Comparison of ENCODE assay signal across 9 cellular contexts in the genomic region with DNA sequence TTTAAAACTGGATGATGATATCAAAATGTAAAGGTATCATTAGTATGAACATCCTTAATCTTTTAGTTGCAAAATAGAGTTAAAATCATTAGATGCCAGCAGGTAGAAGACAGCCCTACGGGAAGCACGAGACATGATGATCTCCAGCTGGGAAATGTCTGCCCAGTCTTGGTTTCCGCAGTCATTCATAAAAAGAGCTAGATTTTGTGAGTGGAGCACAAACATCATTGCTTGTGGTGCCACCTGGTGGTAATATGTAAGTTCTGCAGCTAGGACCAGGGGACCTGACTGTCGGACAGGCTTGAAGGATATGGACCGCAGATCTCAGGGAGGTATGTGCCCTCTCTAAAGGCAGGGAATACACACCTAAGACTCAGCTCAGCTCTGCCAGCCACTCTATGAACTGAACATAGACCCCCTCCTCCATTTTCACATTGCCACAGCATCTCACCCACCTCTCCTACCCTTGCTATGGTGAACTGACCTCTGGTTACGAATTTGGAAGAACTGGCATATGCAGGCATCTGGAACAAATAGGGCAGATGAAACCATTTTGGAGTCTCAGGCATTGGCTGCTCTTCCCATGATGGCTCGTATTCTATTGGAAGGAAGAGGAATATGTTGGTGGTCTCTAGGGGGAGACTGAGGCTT. TPM values are rescaled to one million over a fixed set of nuclear protein-coding genes. Genes with fewer than 3 reads are reported as not detected.
DNase-seq lines count a peak whose midpoint lies in the region; ATAC-seq and TF ChIP-seq lines count a peak whose summit lies in the region.
"Had no signal": no experiment of that assay in that cellular context is flagged by ENCODE, and none has a peak within 500 bp of the region (broad histone marks: within the 10 kb centered on the region; RNA-seq: fewer than 3 reads in every experiment).

No MANE protein-coding gene starts in this region.

- POLR2A ChIA-PET in CD8-positive, alpha-beta T cell (lab: Charles Lee), result interaction anchor here (0.7 to 13.0 kb wide), 14 partner anchors 8 to 178 kb away, joined by 3 to 312 read pairs (median 6); partner anchors contain the start of gene FCMR

- no peaks in the 10 kb centered on the region for H3K9me3 ChIP-seq in CD8-positive, alpha-beta T cell (ENCODE audit: low read length)
- H3K9me3 ChIP-seq in ascending aorta (no peaks in the 10 kb centered on the region), right atrium auricular region (no peaks in the 10 kb centered on the region)

- H3K36me3 Mint-ChIP-seq in CD8-positive, alpha-beta T cell, result peaks cover 90% of the 10 kb centered on the region

- no peaks in the 10 kb centered on the region for H3K9me3 Mint-ChIP-seq in CD8-positive, alpha-beta T cell

- H3K27ac ChIP-seq in CD8-positive, alpha-beta T cell (ENCODE audit: low read depth, low read length), result no peak overlapping the region
- no peak overlapping the region for H3K27ac ChIP-seq in ascending aorta
- no peak overlapping the region for H3K27ac ChIP-seq in right atrium auricular region
- H3K27ac ChIP-seq: SK-N-MC had no signal

- peak; percentile 88 for TF ChIP-seq CTCF in CD8-positive, alpha-beta T cell (IDR thresholded peaks at IDR 0.05)
- TF ChIP-seq CTCF in ascending aorta (IDR thresholded peaks at IDR 0.05) (peak; percentile 72 to 82 (median 78)), right atrium auricular region (IDR thresholded peaks at IDR 0.05) (peak; percentile 61 to 89)

- no peak overlapping the region for H3K4me3 ChIP-seq in CD8-positive, alpha-beta T cell (ENCODE audit: low read depth, low read length)
- H3K4me3 ChIP-seq in ascending aorta (no peak overlapping the region), right atrium auricular region (no peak overlapping the region)
- H3K4me3 ChIP-seq: SK-N-MC had no signal

- peaks cover 94% of the 10 kb centered on the region for H3K4me1 ChIP-seq in CD8-positive, alpha-beta T cell (ENCODE audit: insufficient read depth, low read length)
- H3K4me1 ChIP-seq in ascending aorta (peaks cover 0 to 10% of the 10 kb centered on the region in 2 donors), right atrium auricular region (peaks cover 0 to 14% of the 10 kb centered on the region in 2 donors)

- peak overlapping the region; percentile 97 for H3K27ac Mint-ChIP-seq in CD8-positive, alpha-beta T cell

- CTCF ChIA-PET in CD8-positive, alpha-beta T cell (lab: Charles Lee), result interaction anchor here (0.6 to 13.1 kb wide), 54 partner anchors 9 to 283 kb away, joined by 3 to 395 read pairs (median 6); partner anchors contain the start of genes FCMR, IL20 and IL24

- H3K4me3 Mint-ChIP-seq in CD8-positive, alpha-beta T cell, result peak overlapping the region; percentile 69

- intact Hi-C loops in CD8-positive, alpha-beta T cell (cut with DNase I, micrococcal nuclease), result loop anchor here (1.0 to 5.0 kb wide), 8 partner anchors 11 to 305 kb away; partner anchors contain the start of gene IL20 (in 2 of the 2)
- intact Hi-C loops in ascending aorta (cut with DNase I), result loop anchor here (1.0 to 10.0 kb wide), 6 partner anchors 142 to 435 kb away; partner anchors contain the start of genes DYRK3, EIF2D, PFKFB2 and YOD1

- H3K36me3 ChIP-seq in CD8-positive, alpha-beta T cell (ENCODE audit: insufficient read depth, low read length), result peaks cover 58% of the 10 kb centered on the region
- H3K36me3 ChIP-seq in ascending aorta, result no peaks in the 10 kb centered on the region
- H3K36me3 ChIP-seq in right atrium auricular region, result no peaks in the 10 kb centered on the region

- peaks cover 91% of the 10 kb centered on the region for H3K4me1 Mint-ChIP-seq in CD8-positive, alpha-beta T cell (ENCODE audit: low read depth)

- no peaks in the 10 kb centered on the region for H3K27me3 ChIP-seq in CD8-positive, alpha-beta T cell (ENCODE audit: insufficient read depth, low read length)
- H3K27me3 ChIP-seq in ascending aorta, result peaks cover 10% of the 10 kb centered on the region
- H3K27me3 ChIP-seq in right atrium auricular region, result no peaks in the 10 kb centered on the region

- no peaks in the 10 kb centered on the region for H3K27me3 Mint-ChIP-seq in CD8-positive, alpha-beta T cell (ENCODE audit: low read depth)

- peak in 5 of 7 experiments; percentile 37 to 75 (median 65) for DNase-seq in CD8-positive, alpha-beta T cell
- DNase-seq in NCI-H1694 (lab: John Stamatoyannopoulos, UW), result peak; percentile 93
- peak; percentile 74 for DNase-seq in SW480 (ENCODE audit: low spot score)
- DNase-seq in ascending aorta (ENCODE audit: low spot score in 2 of 2), result peak in 1 of 2 donors; percentile 79
- DNase-seq in right atrium auricular region (ENCODE audit: low spot score), result peak; percentile 82
- DNase-seq in renal cortical epithelial cell (ENCODE audit: low read depth), result peak; percentile 69

- peak; percentile 48 for ATAC-seq in CD8-positive, alpha-beta T cell
- ATAC-seq in GM21576 (IDR thresholded peaks at IDR 0.05; ENCODE audit: unreplicated experiment) (peak; percentile 44), HG03039 (IDR thresholded peaks at IDR 0.05; ENCODE audit: unreplicated experiment) (no peak)

RNA-seq across cellular contexts. Expression of gene FCMR, which starts 9.2 kb away (rescaled TPM):
- 100 to 1,000 TPM; 119 to 133 TPM for total RNA-seq in CD8-positive, alpha-beta T cell
- 1.3 TPM for total RNA-seq in ascending aorta
- total RNA-seq in right atrium auricular region, result 1 to 10 TPM; 1.3 to 5.0 TPM
- 0.05 TPM in 1 of 2 replicates, not detected in the other for total RNA-seq in renal cortical epithelial cell

RNA-seq across cellular contexts. Expression of gene IL24, which starts 15.3 kb away (rescaled TPM):
- not detected for total RNA-seq in CD8-positive, alpha-beta T cell
- total RNA-seq in ascending aorta (not detected), right atrium auricular region (1 to 10 TPM in 1 of 2 donors, not detected in 1; 1.1 TPM), renal cortical epithelial cell (not detected in 2 replicates)

RNA-seq across cellular contexts. Expression of gene PIGR, which starts 33.7 kb away (rescaled TPM):
- total RNA-seq in CD8-positive, alpha-beta T cell, result not detected
- total RNA-seq in ascending aorta (0.53 TPM), right atrium auricular region (not detected), renal cortical epithelial cell (3.8 and 15.7 TPM in 2 replicates)

RNA-seq across cellular contexts. Expression of gene IL20, which starts 47.1 kb away (rescaled TPM):
- total RNA-seq in CD8-positive, alpha-beta T cell, result not detected
- not detected for total RNA-seq in ascending aorta
- total RNA-seq in right atrium auricular region, result under 1 TPM in 1 of 2 donors, not detected in 1; 0.20 TPM
- total RNA-seq in renal cortical epithelial cell, result not detected in 2 replicates

RNA-seq across cellular contexts. Expression of gene FCAMR, which starts 57.7 kb away (rescaled TPM):
- not detected for total RNA-seq in CD8-positive, alpha-beta T cell
- total RNA-seq in ascending aorta (not detected), right atrium auricular region (not detected), renal cortical epithelial cell (0.69 and 3.6 TPM in 2 replicates)

Comparison
In these comparisons a context has a peak if more than half of its experiments do, and no peak if none do; other contexts are left out.
1. RNA of gene FCMR, which starts 9.2 kb away (total RNA-seq): 119 to 133 TPM in CD8-positive, alpha-beta T cell; 1.3 to 5.0 TPM in right atrium auricular region, 1.3 TPM in ascending aorta (single experiment) and 0.05 TPM in renal cortical epithelial cell; every median in the first group is over 10 times any median in the second.
2. Peak in every context shown above with its lines, with median percentiles within 50 percentile points of each other: CTCF ChIP-seq.